In genomic region chr4:8695237-8696219, GRCh38 we compare ENCODE assay signal across 16 cellular contexts.
"Had no signal": no experiment of that assay in that cellular context is flagged by ENCODE, and none has a peak within 500 bp of the region (broad histone marks: within the 10 kb centered on the region; RNA-seq: fewer than 3 reads in every experiment).

No MANE protein-coding gene starts in this region.

- H3K27me3 ChIP-seq: body of pancreas had no signal

- H3K9me3 ChIP-seq: body of pancreas, gastrocnemius medialis had no signal

- H3K4me1 ChIP-seq: body of pancreas, gastrocnemius medialis had no signal

- ATAC-seq: activated CD4-positive, CD25-positive, alpha-beta regulatory T cell treated with anti-CD3 and anti-CD28 coated beads, Interleukin-2, amount 50 U/mL, for 24 hours; body of pancreas; gastrocnemius medialis; SK-N-SH treated with all-trans-retinoic acid at 6 μM for 48 hours had no signal

- H3K36me3 ChIP-seq: gastrocnemius medialis had no signal

- H3K4me3 ChIP-seq: body of pancreas, gastrocnemius medialis, skin epidermis had no signal

- DNase-seq: activated CD4-positive, alpha-beta T cell treated with anti-CD3 and anti-CD28 coated beads, Interleukin-2, amount 50 U/mL, for 1 hour; activated gamma-delta T cell; activated naive CD8-positive, alpha-beta T cell treated with anti-CD3 and anti-CD28 coated beads for 36 hours; activated T-cell treated with anti-CD3 and anti-CD28 coated beads, Interleukin-2, amount 50 U/mL, for 1 hour; amygdala; erythroblast; naive B cell; stimulated activated CD4-positive, alpha-beta T cell treated with anti-CD3 and anti-CD28 coated beads, Interleukin-4, amount 100 ng/mL, for 4 hours; stimulated activated CD8-positive, alpha-beta memory T cell treated with anti-CD3 and anti-CD28 coated beads, Interleukin-4, amount 100 ng/mL, for 48 hours; T-helper 1 cell; T1000 had no signal

- H3K27ac ChIP-seq: body of pancreas, gastrocnemius medialis, skin epidermis had no signal
